ENCODE assay signal across 17 cellular contexts in genomic region chr17:31631759-31632158, GRCh38.
"Had no signal": no experiment of that assay in that cellular context is flagged by ENCODE, and none has a peak within 500 bp of the region (broad histone marks: within the 10 kb centered on the region; RNA-seq: fewer than 3 reads in every experiment).

No MANE protein-coding gene starts in this region.

- H3K4me1 ChIP-seq: lower lobe of right lung, transverse colon had no signal

- H3K27me3 ChIP-seq: transverse colon had no signal

- DNase-seq: activated CD4-positive, alpha-beta memory T cell treated with anti-CD3 and anti-CD28 coated beads, Interleukin-2, amount 10 ng/mL, durations not matched to agents 7 days and 5 days; activated CD4-positive, alpha-beta T cell treated with anti-CD3 and anti-CD28 coated beads for 36 hours; activated CD8-positive, alpha-beta memory T cell treated with anti-CD3 and anti-CD28 coated beads, Interleukin-2, amount 50 U/mL, for 4 hours; activated naive CD4-positive, alpha-beta T cell treated with Interleukin-2 at 50 U/mL for 16 hours; activated naive CD8-positive, alpha-beta T cell treated with anti-CD3 and anti-CD28 coated beads, Interleukin-2, amount 50 U/mL, for 24 hours; endodermal cell; erythroblast; hypothalamus; lower lobe of right lung; midbrain; naive B cell; posterior cingulate gyrus; right cardiac atrium; stimulated activated naive CD4-positive, alpha-beta T cell; T-cell; transverse colon; WERI-Rb-1 had no signal

- H3K9me3 ChIP-seq: lower lobe of right lung, transverse colon had no signal

- H3K4me3 ChIP-seq: lower lobe of right lung, transverse colon had no signal

- H3K36me3 ChIP-seq: lower lobe of right lung, transverse colon, WERI-Rb-1 had no signal

- H3K27ac ChIP-seq: lower lobe of right lung, transverse colon, WERI-Rb-1 had no signal

- ATAC-seq: activated CD4-positive, alpha-beta T cell treated with anti-CD3 and anti-CD28 coated beads for 36 hours; activated naive CD8-positive, alpha-beta T cell treated with anti-CD3 and anti-CD28 coated beads, Interleukin-2, amount 50 U/mL, for 24 hours; lower lobe of right lung; right cardiac atrium; T-cell had no signal
